Comparison of ENCODE assay signal across 18 cellular contexts in the genomic region with DNA sequence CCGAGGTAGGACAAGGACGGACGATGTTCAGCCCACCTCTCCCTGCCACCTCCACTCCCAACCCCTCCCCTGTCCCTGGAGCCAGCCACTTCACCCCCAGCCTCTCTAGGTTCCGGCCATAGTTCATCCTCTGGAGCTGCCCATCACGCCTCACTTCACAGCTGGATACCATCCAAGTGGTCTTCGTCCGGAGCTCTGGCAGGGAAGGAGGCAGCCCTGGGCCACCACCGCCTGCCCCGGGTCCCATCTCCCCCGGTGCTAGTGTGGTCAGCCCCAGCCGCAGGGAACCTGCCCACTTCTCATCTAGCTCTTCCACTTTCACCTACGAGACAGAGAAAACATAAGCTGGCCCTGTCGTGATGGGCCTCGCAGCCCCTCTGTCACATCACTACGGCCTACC. TPM values are rescaled to one million over a fixed set of nuclear protein-coding genes. Genes with fewer than 3 reads are reported as not detected.
"Had no signal": no experiment of that assay in that cellular context is flagged by ENCODE, and none has a peak within 500 bp of the region (broad histone marks: within the 10 kb centered on the region; RNA-seq: fewer than 3 reads in every experiment).

No MANE protein-coding gene starts in this region.

- ATAC-seq: gastroesophageal sphincter; left colon; left ventricle myocardium superior; naive thymus-derived CD4-positive, alpha-beta T cell had no signal

- DNase-seq: effector memory CD4-positive, alpha-beta T cell; immature natural killer cell; left colon; left ventricle myocardium superior; mesendoderm; naive thymus-derived CD4-positive, alpha-beta T cell; nephron progenitor cell; small intestine; stimulated activated CD4-positive, alpha-beta T cell treated with anti-CD3 and anti-CD28 coated beads, Interleukin-12 subunit alpha, Interleukin-12 subunit beta, amount 100 ng/mL, for 4 hours; stimulated activated naive CD4-positive, alpha-beta T cell treated with Interleukin-2 at 50 U/mL for 16 hours; trophoblast cell had no signal

- H3K36me3 ChIP-seq: ovary had no signal

- H3K4me1 ChIP-seq: right atrium auricular region had no signal

- H3K4me3 Mint-ChIP-seq: immature natural killer cell; naive thymus-derived CD4-positive, alpha-beta T cell; nephron progenitor cell had no signal

- H3K27me3 ChIP-seq: esophagus muscularis mucosa, gastroesophageal sphincter, ovary, right atrium auricular region had no signal

- H3K9me3 Mint-ChIP-seq: immature natural killer cell; naive thymus-derived CD4-positive, alpha-beta T cell; nephron progenitor cell had no signal

- H3K27me3 Mint-ChIP-seq: naive thymus-derived CD4-positive, alpha-beta T cell had no signal

- H3K27ac ChIP-seq: epithelial cell of prostate, esophagus muscularis mucosa, gastroesophageal sphincter, ovary, right atrium auricular region had no signal

- H3K4me3 ChIP-seq: esophagus muscularis mucosa, gastroesophageal sphincter, lung, ovary, right atrium auricular region had no signal

- H3K27ac Mint-ChIP-seq: nephron progenitor cell had no signal

- H3K9me3 ChIP-seq: esophagus muscularis mucosa, gastroesophageal sphincter, ovary, right atrium auricular region had no signal

RNA-seq across cellular contexts. Expression of gene YBX2, which starts 27.0 kb away (rescaled TPM):
- total RNA-seq: fibroblast of villous mesenchyme had no signal
- polyA plus RNA-seq: immature natural killer cell; naive thymus-derived CD4-positive, alpha-beta T cell had no signal
